ENCODE assay signal across 8 cellular contexts in genomic region chr4:25172964-25173917, GRCh38. TPM values are rescaled to one million over a fixed set of nuclear protein-coding genes. Genes with fewer than 3 reads are reported as not detected.
A peak's percentile ranks its signal among the peaks of the same experiment; 100 is the strongest.
DNase-seq lines count a peak whose midpoint lies in the region; ATAC-seq and TF ChIP-seq lines count a peak whose summit lies in the region.

No MANE protein-coding gene starts in this region.

- BruUV-seq in Panc1 (replicated peaks; lab: Mats Ljungman, UMichigan): no TSS peak

- in situ Hi-C loops in Panc1 (cut with HindIII; ENCODE audit: low pct_unique_long_range_greater_than_20kb, low sequenced_read_pairs): no loop called here

- H3K36me3 ChIP-seq in HEK293 (ENCODE audit: control insufficient read depth in 2 of 2, insufficient read depth in 1 of 2, low read length in 2 of 2): no peaks in the 10 kb centered on the region
- H3K36me3 ChIP-seq in Panc1 (ENCODE audit: control insufficient read depth, insufficient read depth, low read length): no peaks in the 10 kb centered on the region

- POLR2A ChIA-PET in HEK293 (lab: Yijun Ruan, JAX) (interaction anchor here (0.7 to 1.3 kb wide), 4 partner anchors 12 to 204 kb away, joined by 3 to 6 read pairs (median 4); partner anchors contain the start of genes ANAPC4 and SEPSECS), Panc1 (lab: Charles Lee) (no interaction called here)

- no peak for TF ChIP-seq CTCF in HEK293 (tag by site-specific recombination; IDR thresholded peaks at IDR 0.05)
- no peak for TF ChIP-seq CTCF in Panc1 (IDR thresholded peaks at IDR 0.05)

- CTCF ChIA-PET in HEK293 (lab: Yijun Ruan, JAX) (interaction anchor here (0.6 kb wide), 1 partner anchor 29 kb away, joined by 4 read pairs; no protein-coding TSS in a partner anchor), Panc1 (lab: Charles Lee) (no interaction called here)

- no peaks in the 10 kb centered on the region for H3K9me3 ChIP-seq in HEK293 (ENCODE audit: control insufficient read depth, insufficient read depth, low read depth, low read length)
- H3K9me3 ChIP-seq in Panc1 (ENCODE audit: control insufficient read depth, insufficient read depth, low read depth, low read length): no peaks in the 10 kb centered on the region

- H3K4me1 ChIP-seq in HEK293 (ENCODE audit: control insufficient read depth, insufficient read depth, low read length): no peaks in the 10 kb centered on the region
- peaks cover 3% of the 10 kb centered on the region; the same call in 1 of the 2 replicates for H3K4me1 ChIP-seq in Panc1 (ENCODE audit: control insufficient read depth, insufficient read depth, low read length)

- no peak overlapping the region for H3K4me3 ChIP-seq in HEK293 (ENCODE audit: low read depth, low read length)
- no peak overlapping the region for H3K4me3 ChIP-seq in Panc1 (ENCODE audit: low read depth in 2 of 2, low read length in 2 of 2)

- H3K27me3 ChIP-seq in Panc1 (ENCODE audit: control insufficient read depth, insufficient read depth, low read length): no peaks in the 10 kb centered on the region

- peak; percentile 67 for DNase-seq in DMS53 (lab: John Stamatoyannopoulos, UW)
- peak; percentile 89 for DNase-seq in Panc1 (ENCODE audit: low read depth, low spot score)
- DNase-seq in fibroblast of gingiva (ENCODE audit: low read depth): peak; percentile 95
- peak; percentile 84 for DNase-seq in pulmonary artery endothelial cell (ENCODE audit: low read depth, low spot score)
- no peak for DNase-seq in stimulated activated CD4-positive, alpha-beta T cell treated with anti-CD3 and anti-CD28 coated beads, Interleukin-4, amount 100 ng/mL, for 24 hours
- DNase-seq in activated naive CD4-positive, alpha-beta T cell (lab: John Stamatoyannopoulos, UW): no peak

- peak; percentile 93 for ATAC-seq in Panc1
- no peak for ATAC-seq in HG02623 (IDR thresholded peaks at IDR 0.05; ENCODE audit: unreplicated experiment)

- H3K27ac ChIP-seq in HEK293 (ENCODE audit: extremely low read depth, low read depth, low read length) (no peak overlapping the region), Panc1 (ENCODE audit: low read length) (peak overlapping the region; percentile 7; the same call in 1 of the 2 replicates)

- intact Hi-C loops in Panc1 (cut with micrococcal nuclease; ENCODE audit: unreplicated experiment): no loop called here

TF ChIP-seq in HEK293, 187 proteins besides CTCF, POLR2A, EP300 and RAD21 (continues in another document):
- TF ChIP-seq ZNF404 (tag by site-specific recombination; IDR thresholded peaks at IDR 0.05) (no peak), ZNF169 (tag by site-specific recombination; IDR thresholded peaks at IDR 0.05) (no peak), ZNF692 (tag by site-specific recombination; IDR thresholded peaks at IDR 0.05) (no peak), ZNF580 (tag by site-specific recombination; IDR thresholded peaks at IDR 0.05) (no peak), ZNF561 (tag by site-specific recombination; IDR thresholded peaks at IDR 0.05; ENCODE audit: borderline replicate concordance) (no peak), ZNF624 (tag by site-specific recombination; IDR thresholded peaks at IDR 0.05) (no peak), ZEB2 (tag by site-specific recombination; IDR thresholded peaks at IDR 0.05) (peak; percentile 67; the same call in 1 of the 2 replicates), ZNF660 (tag by site-specific recombination; IDR thresholded peaks at IDR 0.05) (0 out of 2 replicates have a peak, but pooled peaks have one; percentile 52), ZNF510 (tag by site-specific recombination; IDR thresholded peaks at IDR 0.05; ENCODE audit: insufficient replicate concordance) (no peak), ZNF513 (tag by site-specific recombination; IDR thresholded peaks at IDR 0.05) (no peak), ZNF280C (tag by site-specific recombination; IDR thresholded peaks at IDR 0.05) (no peak), ZNF670 (tag by site-specific recombination; IDR thresholded peaks at IDR 0.05; ENCODE audit: low read depth) (no peak), GLI4 (tag by site-specific recombination; IDR thresholded peaks at IDR 0.05) (no peak), MEIS1 (CRISPR knock-in tag; IDR thresholded peaks at IDR 0.05; ENCODE audit: borderline replicate concordance) (no peak), ZNF19 (tag by site-specific recombination; IDR thresholded peaks at IDR 0.05; ENCODE audit: low read depth) (no peak), ZNF514 (tag by site-specific recombination; IDR thresholded peaks at IDR 0.05) (no peak), ZNF366 (tag by site-specific recombination; conservative IDR thresholded peaks at IDR 0.05) (peak; percentile 77), ZNF585B (tag by site-specific recombination; IDR thresholded peaks at IDR 0.05) (no peak), SP7 (tag by site-specific recombination; IDR thresholded peaks at IDR 0.05) (peak; percentile 38), ZNF654 (tag by site-specific recombination; IDR thresholded peaks at IDR 0.05; ENCODE audit: low read depth) (no peak), ZBTB44 (tag by site-specific recombination; IDR thresholded peaks at IDR 0.05) (no peak), BCL6B (tag by site-specific recombination; IDR thresholded peaks at IDR 0.05) (no peak)

RNA-seq across cellular contexts. Expression of gene SEPSECS, which starts 13.0 kb away (rescaled TPM):
- total RNA-seq in Panc1 (2021; ENCODE audit: unreplicated experiment): 4.0 TPM
- polyA plus RNA-seq in Panc1 (2012; ENCODE audit: insufficient read length): 2.2 TPM
- 8.2 and 9.8 TPM in 2 replicates for total RNA-seq in pulmonary artery endothelial cell

Comparison
In these comparisons a context has a peak if more than half of its experiments do, and no peak if none do; other contexts are left out.
1. DNase-seq: peak in DMS53 (single experiment), Panc1 (single experiment), fibroblast of gingiva (single experiment) and pulmonary artery endothelial cell (single experiment); none in stimulated activated CD4-positive, alpha-beta T cell treated with anti-CD3 and anti-CD28 coated beads, Interleukin-4, amount 100 ng/mL, for 24 hours (single experiment) and activated naive CD4-positive, alpha-beta T cell (0 of 4).